Comparison of ENCODE assay signal across 1 cellular context in genomic region chr12:116559330-116560080, GRCh38.
TF ChIP-seq lines count a peak whose summit lies in the region.

TSS of gene MAP1LC3B2 (plus strand) at chr12:116559381. CDS start at chr12:116575943, 16,562 bp downstream.

TF ChIP-seq in GM12878, 131 proteins besides CTCF, POLR2A, EP300 and RAD21 (continued from another document and continues in another):
- TF ChIP-seq, protein P1, sequence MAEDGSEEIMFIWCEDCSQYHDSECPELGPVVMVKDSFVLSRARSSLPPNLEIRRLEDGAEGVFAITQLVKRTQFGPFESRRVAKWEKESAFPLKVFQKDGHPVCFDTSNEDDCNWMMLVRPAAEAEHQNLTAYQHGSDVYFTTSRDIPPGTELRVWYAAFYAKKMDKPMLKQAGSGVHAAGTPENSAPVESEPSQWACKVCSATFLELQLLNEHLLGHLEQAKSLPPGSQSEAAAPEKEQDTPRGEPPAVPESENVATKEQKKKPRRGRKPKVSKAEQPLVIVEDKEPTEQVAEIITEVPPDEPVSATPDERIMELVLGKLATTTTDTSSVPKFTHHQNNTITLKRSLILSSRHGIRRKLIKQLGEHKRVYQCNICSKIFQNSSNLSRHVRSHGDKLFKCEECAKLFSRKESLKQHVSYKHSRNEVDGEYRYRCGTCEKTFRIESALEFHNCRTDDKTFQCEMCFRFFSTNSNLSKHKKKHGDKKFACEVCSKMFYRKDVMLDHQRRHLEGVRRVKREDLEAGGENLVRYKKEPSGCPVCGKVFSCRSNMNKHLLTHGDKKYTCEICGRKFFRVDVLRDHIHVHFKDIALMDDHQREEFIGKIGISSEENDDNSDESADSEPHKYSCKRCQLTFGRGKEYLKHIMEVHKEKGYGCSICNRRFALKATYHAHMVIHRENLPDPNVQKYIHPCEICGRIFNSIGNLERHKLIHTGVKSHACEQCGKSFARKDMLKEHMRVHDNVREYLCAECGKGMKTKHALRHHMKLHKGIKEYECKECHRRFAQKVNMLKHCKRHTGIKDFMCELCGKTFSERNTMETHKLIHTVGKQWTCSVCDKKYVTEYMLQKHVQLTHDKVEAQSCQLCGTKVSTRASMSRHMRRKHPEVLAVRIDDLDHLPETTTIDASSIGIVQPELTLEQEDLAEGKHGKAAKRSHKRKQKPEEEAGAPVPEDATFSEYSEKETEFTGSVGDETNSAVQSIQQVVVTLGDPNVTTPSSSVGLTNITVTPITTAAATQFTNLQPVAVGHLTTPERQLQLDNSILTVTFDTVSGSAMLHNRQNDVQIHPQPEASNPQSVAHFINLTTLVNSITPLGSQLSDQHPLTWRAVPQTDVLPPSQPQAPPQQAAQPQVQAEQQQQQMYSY (CRISPR knock-in tag; IDR thresholded peaks at IDR 0.05): no peak
- TF ChIP-seq, protein P2, sequence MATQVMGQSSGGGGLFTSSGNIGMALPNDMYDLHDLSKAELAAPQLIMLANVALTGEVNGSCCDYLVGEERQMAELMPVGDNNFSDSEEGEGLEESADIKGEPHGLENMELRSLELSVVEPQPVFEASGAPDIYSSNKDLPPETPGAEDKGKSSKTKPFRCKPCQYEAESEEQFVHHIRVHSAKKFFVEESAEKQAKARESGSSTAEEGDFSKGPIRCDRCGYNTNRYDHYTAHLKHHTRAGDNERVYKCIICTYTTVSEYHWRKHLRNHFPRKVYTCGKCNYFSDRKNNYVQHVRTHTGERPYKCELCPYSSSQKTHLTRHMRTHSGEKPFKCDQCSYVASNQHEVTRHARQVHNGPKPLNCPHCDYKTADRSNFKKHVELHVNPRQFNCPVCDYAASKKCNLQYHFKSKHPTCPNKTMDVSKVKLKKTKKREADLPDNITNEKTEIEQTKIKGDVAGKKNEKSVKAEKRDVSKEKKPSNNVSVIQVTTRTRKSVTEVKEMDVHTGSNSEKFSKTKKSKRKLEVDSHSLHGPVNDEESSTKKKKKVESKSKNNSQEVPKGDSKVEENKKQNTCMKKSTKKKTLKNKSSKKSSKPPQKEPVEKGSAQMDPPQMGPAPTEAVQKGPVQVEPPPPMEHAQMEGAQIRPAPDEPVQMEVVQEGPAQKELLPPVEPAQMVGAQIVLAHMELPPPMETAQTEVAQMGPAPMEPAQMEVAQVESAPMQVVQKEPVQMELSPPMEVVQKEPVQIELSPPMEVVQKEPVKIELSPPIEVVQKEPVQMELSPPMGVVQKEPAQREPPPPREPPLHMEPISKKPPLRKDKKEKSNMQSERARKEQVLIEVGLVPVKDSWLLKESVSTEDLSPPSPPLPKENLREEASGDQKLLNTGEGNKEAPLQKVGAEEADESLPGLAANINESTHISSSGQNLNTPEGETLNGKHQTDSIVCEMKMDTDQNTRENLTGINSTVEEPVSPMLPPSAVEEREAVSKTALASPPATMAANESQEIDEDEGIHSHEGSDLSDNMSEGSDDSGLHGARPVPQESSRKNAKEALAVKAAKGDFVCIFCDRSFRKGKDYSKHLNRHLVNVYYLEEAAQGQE (IDR thresholded peaks at IDR 0.05; ENCODE audit: low read depth, low read length): peak; percentile 6; the same call in 1 of the 2 replicates
- peak; percentile 23; the same call in 1 of the 2 replicates for TF ChIP-seq SMC3 (IDR thresholded peaks at IDR 0.05; ENCODE audit: borderline replicate concordance, low read length)
- TF ChIP-seq, protein P3, sequence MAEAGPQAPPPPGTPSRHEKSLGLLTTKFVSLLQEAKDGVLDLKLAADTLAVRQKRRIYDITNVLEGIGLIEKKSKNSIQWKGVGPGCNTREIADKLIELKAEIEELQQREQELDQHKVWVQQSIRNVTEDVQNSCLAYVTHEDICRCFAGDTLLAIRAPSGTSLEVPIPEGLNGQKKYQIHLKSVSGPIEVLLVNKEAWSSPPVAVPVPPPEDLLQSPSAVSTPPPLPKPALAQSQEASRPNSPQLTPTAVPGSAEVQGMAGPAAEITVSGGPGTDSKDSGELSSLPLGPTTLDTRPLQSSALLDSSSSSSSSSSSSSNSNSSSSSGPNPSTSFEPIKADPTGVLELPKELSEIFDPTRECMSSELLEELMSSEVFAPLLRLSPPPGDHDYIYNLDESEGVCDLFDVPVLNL (IDR thresholded peaks at IDR 0.05; ENCODE audit: low read depth, low read length): no peak
- TF ChIP-seq, protein P4, sequence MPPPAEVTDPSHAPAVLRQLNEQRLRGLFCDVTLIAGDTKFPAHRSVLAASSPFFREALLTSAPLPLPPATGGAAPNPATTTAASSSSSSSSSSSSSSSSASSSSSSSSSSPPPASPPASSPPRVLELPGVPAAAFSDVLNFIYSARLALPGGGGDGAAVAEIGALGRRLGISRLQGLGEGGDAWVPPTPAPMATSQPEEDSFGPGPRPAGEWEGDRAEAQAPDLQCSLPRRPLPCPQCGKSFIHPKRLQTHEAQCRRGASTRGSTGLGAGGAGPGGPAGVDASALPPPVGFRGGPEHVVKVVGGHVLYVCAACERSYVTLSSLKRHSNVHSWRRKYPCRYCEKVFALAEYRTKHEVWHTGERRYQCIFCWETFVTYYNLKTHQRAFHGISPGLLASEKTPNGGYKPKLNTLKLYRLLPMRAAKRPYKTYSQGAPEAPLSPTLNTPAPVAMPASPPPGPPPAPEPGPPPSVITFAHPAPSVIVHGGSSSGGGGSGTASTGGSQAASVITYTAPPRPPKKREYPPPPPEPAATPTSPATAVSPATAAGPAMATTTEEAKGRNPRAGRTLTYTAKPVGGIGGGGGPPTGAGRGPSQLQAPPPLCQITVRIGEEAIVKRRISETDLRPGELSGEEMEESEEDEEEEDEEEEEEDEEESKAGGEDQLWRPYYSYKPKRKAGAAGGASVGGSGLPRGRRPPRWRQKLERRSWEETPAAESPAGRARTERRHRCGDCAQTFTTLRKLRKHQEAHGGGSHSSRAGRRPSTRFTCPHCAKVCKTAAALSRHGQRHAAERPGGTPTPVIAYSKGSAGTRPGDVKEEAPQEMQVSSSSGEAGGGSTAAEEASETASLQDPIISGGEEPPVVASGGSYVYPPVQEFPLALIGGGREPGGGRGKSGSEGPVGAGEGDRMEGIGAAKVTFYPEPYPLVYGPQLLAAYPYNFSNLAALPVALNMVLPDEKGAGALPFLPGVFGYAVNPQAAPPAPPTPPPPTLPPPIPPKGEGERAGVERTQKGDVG (CRISPR knock-in tag; IDR thresholded peaks at IDR 0.05): 0 out of 2 replicates have a peak, but pooled peaks have one; percentile 34
- TF ChIP-seq NFYA (IDR thresholded peaks at IDR 0.05; ENCODE audit: borderline replicate concordance, low read depth, low read length): no peak
- TF ChIP-seq ZNF217 (IDR thresholded peaks at IDR 0.05): peak; percentile 100
- TF ChIP-seq, protein P5, sequence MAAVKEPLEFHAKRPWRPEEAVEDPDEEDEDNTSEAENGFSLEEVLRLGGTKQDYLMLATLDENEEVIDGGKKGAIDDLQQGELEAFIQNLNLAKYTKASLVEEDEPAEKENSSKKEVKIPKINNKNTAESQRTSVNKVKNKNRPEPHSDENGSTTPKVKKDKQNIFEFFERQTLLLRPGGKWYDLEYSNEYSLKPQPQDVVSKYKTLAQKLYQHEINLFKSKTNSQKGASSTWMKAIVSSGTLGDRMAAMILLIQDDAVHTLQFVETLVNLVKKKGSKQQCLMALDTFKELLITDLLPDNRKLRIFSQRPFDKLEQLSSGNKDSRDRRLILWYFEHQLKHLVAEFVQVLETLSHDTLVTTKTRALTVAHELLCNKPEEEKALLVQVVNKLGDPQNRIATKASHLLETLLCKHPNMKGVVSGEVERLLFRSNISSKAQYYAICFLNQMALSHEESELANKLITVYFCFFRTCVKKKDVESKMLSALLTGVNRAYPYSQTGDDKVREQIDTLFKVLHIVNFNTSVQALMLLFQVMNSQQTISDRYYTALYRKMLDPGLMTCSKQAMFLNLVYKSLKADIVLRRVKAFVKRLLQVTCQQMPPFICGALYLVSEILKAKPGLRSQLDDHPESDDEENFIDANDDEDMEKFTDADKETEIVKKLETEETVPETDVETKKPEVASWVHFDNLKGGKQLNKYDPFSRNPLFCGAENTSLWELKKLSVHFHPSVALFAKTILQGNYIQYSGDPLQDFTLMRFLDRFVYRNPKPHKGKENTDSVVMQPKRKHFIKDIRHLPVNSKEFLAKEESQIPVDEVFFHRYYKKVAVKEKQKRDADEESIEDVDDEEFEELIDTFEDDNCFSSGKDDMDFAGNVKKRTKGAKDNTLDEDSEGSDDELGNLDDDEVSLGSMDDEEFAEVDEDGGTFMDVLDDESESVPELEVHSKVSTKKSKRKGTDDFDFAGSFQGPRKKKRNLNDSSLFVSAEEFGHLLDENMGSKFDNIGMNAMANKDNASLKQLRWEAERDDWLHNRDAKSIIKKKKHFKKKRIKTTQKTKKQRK (IDR thresholded peaks at IDR 0.05; ENCODE audit: low read depth, low read length): no peak
- peak; percentile 99 for TF ChIP-seq NFIC (IDR thresholded peaks at IDR 0.05; ENCODE audit: low read depth, low read length)
- TF ChIP-seq, protein P6, sequence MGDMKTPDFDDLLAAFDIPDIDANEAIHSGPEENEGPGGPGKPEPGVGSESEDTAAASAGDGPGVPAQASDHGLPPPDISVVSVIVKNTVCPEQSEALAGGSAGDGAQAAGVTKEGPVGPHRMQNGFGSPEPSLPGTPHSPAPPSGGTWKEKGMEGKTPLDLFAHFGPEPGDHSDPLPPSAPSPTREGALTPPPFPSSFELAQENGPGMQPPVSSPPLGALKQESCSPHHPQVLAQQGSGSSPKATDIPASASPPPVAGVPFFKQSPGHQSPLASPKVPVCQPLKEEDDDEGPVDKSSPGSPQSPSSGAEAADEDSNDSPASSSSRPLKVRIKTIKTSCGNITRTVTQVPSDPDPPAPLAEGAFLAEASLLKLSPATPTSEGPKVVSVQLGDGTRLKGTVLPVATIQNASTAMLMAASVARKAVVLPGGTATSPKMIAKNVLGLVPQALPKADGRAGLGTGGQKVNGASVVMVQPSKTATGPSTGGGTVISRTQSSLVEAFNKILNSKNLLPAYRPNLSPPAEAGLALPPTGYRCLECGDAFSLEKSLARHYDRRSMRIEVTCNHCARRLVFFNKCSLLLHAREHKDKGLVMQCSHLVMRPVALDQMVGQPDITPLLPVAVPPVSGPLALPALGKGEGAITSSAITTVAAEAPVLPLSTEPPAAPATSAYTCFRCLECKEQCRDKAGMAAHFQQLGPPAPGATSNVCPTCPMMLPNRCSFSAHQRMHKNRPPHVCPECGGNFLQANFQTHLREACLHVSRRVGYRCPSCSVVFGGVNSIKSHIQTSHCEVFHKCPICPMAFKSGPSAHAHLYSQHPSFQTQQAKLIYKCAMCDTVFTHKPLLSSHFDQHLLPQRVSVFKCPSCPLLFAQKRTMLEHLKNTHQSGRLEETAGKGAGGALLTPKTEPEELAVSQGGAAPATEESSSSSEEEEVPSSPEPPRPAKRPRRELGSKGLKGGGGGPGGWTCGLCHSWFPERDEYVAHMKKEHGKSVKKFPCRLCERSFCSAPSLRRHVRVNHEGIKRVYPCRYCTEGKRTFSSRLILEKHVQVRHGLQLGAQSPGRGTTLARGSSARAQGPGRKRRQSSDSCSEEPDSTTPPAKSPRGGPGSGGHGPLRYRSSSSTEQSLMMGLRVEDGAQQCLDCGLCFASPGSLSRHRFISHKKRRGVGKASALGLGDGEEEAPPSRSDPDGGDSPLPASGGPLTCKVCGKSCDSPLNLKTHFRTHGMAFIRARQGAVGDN (IDR thresholded peaks at IDR 0.05): no peak
- TF ChIP-seq MYB (IDR thresholded peaks at IDR 0.05; ENCODE audit: borderline replicate concordance, low read depth, low read length): peak; percentile 96
- TF ChIP-seq RUNX3 (IDR thresholded peaks at IDR 0.05; ENCODE audit: low read length): peak; percentile 94
- peak; percentile 69 for TF ChIP-seq RAD51 (IDR thresholded peaks at IDR 0.05)
- TF ChIP-seq CHD2 (IDR thresholded peaks at IDR 0.05; ENCODE audit: borderline replicate concordance, low read depth, low read length): peak; percentile 83
- TF ChIP-seq, protein P7, sequence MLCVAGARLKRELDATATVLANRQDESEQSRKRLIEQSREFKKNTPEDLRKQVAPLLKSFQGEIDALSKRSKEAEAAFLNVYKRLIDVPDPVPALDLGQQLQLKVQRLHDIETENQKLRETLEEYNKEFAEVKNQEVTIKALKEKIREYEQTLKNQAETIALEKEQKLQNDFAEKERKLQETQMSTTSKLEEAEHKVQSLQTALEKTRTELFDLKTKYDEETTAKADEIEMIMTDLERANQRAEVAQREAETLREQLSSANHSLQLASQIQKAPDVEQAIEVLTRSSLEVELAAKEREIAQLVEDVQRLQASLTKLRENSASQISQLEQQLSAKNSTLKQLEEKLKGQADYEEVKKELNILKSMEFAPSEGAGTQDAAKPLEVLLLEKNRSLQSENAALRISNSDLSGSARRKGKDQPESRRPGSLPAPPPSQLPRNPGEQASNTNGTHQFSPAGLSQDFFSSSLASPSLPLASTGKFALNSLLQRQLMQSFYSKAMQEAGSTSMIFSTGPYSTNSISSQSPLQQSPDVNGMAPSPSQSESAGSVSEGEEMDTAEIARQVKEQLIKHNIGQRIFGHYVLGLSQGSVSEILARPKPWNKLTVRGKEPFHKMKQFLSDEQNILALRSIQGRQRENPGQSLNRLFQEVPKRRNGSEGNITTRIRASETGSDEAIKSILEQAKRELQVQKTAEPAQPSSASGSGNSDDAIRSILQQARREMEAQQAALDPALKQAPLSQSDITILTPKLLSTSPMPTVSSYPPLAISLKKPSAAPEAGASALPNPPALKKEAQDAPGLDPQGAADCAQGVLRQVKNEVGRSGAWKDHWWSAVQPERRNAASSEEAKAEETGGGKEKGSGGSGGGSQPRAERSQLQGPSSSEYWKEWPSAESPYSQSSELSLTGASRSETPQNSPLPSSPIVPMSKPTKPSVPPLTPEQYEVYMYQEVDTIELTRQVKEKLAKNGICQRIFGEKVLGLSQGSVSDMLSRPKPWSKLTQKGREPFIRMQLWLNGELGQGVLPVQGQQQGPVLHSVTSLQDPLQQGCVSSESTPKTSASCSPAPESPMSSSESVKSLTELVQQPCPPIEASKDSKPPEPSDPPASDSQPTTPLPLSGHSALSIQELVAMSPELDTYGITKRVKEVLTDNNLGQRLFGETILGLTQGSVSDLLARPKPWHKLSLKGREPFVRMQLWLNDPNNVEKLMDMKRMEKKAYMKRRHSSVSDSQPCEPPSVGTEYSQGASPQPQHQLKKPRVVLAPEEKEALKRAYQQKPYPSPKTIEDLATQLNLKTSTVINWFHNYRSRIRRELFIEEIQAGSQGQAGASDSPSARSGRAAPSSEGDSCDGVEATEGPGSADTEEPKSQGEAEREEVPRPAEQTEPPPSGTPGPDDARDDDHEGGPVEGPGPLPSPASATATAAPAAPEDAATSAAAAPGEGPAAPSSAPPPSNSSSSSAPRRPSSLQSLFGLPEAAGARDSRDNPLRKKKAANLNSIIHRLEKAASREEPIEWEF (IDR thresholded peaks at IDR 0.05; ENCODE audit: insufficient replicate concordance, low read depth, low read length): peak; percentile 64
- peak; percentile 95 for TF ChIP-seq IRF4 (IDR thresholded peaks at IDR 0.05; ENCODE audit: low read depth, low read length)
- TF ChIP-seq KDM1A (IDR thresholded peaks at IDR 0.05; ENCODE audit: borderline replicate concordance): no peak
- TF ChIP-seq, protein P8, sequence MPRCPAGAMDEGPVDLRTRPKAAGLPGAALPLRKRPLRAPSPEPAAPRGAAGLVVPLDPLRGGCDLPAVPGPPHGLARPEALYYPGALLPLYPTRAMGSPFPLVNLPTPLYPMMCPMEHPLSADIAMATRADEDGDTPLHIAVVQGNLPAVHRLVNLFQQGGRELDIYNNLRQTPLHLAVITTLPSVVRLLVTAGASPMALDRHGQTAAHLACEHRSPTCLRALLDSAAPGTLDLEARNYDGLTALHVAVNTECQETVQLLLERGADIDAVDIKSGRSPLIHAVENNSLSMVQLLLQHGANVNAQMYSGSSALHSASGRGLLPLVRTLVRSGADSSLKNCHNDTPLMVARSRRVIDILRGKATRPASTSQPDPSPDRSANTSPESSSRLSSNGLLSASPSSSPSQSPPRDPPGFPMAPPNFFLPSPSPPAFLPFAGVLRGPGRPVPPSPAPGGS (IDR thresholded peaks at IDR 0.05; ENCODE audit: borderline replicate concordance, insufficient read depth, low read depth, low read length, poor library complexity, severe bottlenecking): peak; percentile 97
